ENCODE assay signal across 23 cellular contexts in genomic region chr16:86224629-86225028, GRCh38.
"Had no signal": no experiment of that assay in that cellular context is flagged by ENCODE, and none has a peak within 500 bp of the region (broad histone marks: within the 10 kb centered on the region; RNA-seq: fewer than 3 reads in every experiment).

No MANE protein-coding gene starts in this region.

- H2AFZ ChIP-seq: hepatocyte had no signal

- H3K36me3 ChIP-seq: left ventricle myocardium inferior, pancreas, prostate gland, sigmoid colon, spleen, tibial nerve, vagina had no signal

- H3K4me3 Mint-ChIP-seq: naive thymus-derived CD4-positive, alpha-beta T cell; natural killer cell treated with Interleukin-12 subunit alpha and Interleukin-12 subunit beta and Interleukin-15 and Interleukin-18, amount 100 ng/mL, for 72 hours; stimulated activated effector memory CD8-positive, alpha-beta T cell treated with anti-CD3 and anti-CD28 coated beads, Interleukin-12 subunit alpha, Interleukin-12 subunit beta, amount 100 ng/mL, for 72 hours; stimulated activated naive CD8-positive, alpha-beta T cell treated with anti-CD3 and anti-CD28 coated beads, Interleukin-15, amount 100 ng/mL, for 72 hours; type B pancreatic cell had no signal

- H3K4me1 Mint-ChIP-seq: naive thymus-derived CD4-positive, alpha-beta T cell; stimulated activated effector memory CD8-positive, alpha-beta T cell treated with anti-CD3 and anti-CD28 coated beads, Interleukin-12 subunit alpha, Interleukin-12 subunit beta, amount 100 ng/mL, for 72 hours; stimulated activated naive CD8-positive, alpha-beta T cell treated with anti-CD3 and anti-CD28 coated beads, Interleukin-15, amount 100 ng/mL, for 72 hours had no signal

- H3K27me3 ChIP-seq: hepatocyte, pancreas, sigmoid colon, vagina had no signal

- H3K27ac ChIP-seq: left ventricle myocardium inferior, pancreas, prostate gland, spleen, tibial nerve had no signal

- H3K36me3 Mint-ChIP-seq: naive thymus-derived CD4-positive, alpha-beta T cell; natural killer cell treated with Interleukin-12 subunit alpha and Interleukin-12 subunit beta and Interleukin-15 and Interleukin-18, amount 100 ng/mL, for 72 hours; stimulated activated effector memory CD8-positive, alpha-beta T cell treated with anti-CD3 and anti-CD28 coated beads, Interleukin-12 subunit alpha, Interleukin-12 subunit beta, amount 100 ng/mL, for 72 hours; type B pancreatic cell had no signal

- ATAC-seq: mucosa of descending colon; naive thymus-derived CD4-positive, alpha-beta T cell; natural killer cell treated with Interleukin-12 subunit alpha and Interleukin-12 subunit beta and Interleukin-15 and Interleukin-18, amount 100 ng/mL, for 72 hours; right cardiac atrium; stimulated activated effector memory CD8-positive, alpha-beta T cell treated with anti-CD3 and anti-CD28 coated beads, Interleukin-12 subunit alpha, Interleukin-12 subunit beta, amount 100 ng/mL, for 72 hours; stimulated activated naive CD8-positive, alpha-beta T cell treated with anti-CD3 and anti-CD28 coated beads, Interleukin-15, amount 100 ng/mL, for 72 hours had no signal

- H3K4me1 ChIP-seq: prostate gland, spleen had no signal

- H3K4me3 ChIP-seq: hepatocyte, left ventricle myocardium inferior, lung, mucosa of descending colon, pancreas, prostate gland, sigmoid colon, spleen, tibial nerve, vagina had no signal

- H3K9me3 Mint-ChIP-seq: natural killer cell treated with Interleukin-12 subunit alpha and Interleukin-12 subunit beta and Interleukin-15 and Interleukin-18, amount 100 ng/mL, for 72 hours; stimulated activated effector memory CD8-positive, alpha-beta T cell treated with anti-CD3 and anti-CD28 coated beads, Interleukin-12 subunit alpha, Interleukin-12 subunit beta, amount 100 ng/mL, for 72 hours; stimulated activated naive CD8-positive, alpha-beta T cell treated with anti-CD3 and anti-CD28 coated beads, Interleukin-15, amount 100 ng/mL, for 72 hours; type B pancreatic cell had no signal

- DNase-seq: islet precursor cell; left ventricle myocardium inferior; midbrain; mucosa of descending colon; naive thymus-derived CD4-positive, alpha-beta T cell; pancreas; retina; right cardiac atrium; small intestine; stimulated activated CD4-positive, alpha-beta T cell treated with anti-CD3 and anti-CD28 coated beads, Interleukin-4, amount 100 ng/mL, for 24 hours; stimulated activated naive CD4-positive, alpha-beta T cell treated with Interleukin-2 at 50 U/mL for 16 hours; stimulated activated naive CD8-positive, alpha-beta T cell treated with anti-CD3 and anti-CD28 coated beads, Interleukin-15, amount 100 ng/mL, for 72 hours; substantia nigra had no signal

- FAIRE-seq: pancreas, small intestine had no signal

- H3K9me3 ChIP-seq: left ventricle myocardium inferior, mucosa of descending colon, pancreas, prostate gland, sigmoid colon, spleen, tibial nerve, vagina had no signal

- H3K79me2 ChIP-seq: hepatocyte had no signal

- H3K4me2 ChIP-seq: hepatocyte had no signal

- H3K27ac Mint-ChIP-seq: naive thymus-derived CD4-positive, alpha-beta T cell; natural killer cell treated with Interleukin-12 subunit alpha and Interleukin-12 subunit beta and Interleukin-15 and Interleukin-18, amount 100 ng/mL, for 72 hours; stimulated activated effector memory CD8-positive, alpha-beta T cell treated with anti-CD3 and anti-CD28 coated beads, Interleukin-12 subunit alpha, Interleukin-12 subunit beta, amount 100 ng/mL, for 72 hours; stimulated activated naive CD8-positive, alpha-beta T cell treated with anti-CD3 and anti-CD28 coated beads, Interleukin-15, amount 100 ng/mL, for 72 hours; type B pancreatic cell had no signal
